ENCODE assay signal across 8 cellular contexts in the genomic region with DNA sequence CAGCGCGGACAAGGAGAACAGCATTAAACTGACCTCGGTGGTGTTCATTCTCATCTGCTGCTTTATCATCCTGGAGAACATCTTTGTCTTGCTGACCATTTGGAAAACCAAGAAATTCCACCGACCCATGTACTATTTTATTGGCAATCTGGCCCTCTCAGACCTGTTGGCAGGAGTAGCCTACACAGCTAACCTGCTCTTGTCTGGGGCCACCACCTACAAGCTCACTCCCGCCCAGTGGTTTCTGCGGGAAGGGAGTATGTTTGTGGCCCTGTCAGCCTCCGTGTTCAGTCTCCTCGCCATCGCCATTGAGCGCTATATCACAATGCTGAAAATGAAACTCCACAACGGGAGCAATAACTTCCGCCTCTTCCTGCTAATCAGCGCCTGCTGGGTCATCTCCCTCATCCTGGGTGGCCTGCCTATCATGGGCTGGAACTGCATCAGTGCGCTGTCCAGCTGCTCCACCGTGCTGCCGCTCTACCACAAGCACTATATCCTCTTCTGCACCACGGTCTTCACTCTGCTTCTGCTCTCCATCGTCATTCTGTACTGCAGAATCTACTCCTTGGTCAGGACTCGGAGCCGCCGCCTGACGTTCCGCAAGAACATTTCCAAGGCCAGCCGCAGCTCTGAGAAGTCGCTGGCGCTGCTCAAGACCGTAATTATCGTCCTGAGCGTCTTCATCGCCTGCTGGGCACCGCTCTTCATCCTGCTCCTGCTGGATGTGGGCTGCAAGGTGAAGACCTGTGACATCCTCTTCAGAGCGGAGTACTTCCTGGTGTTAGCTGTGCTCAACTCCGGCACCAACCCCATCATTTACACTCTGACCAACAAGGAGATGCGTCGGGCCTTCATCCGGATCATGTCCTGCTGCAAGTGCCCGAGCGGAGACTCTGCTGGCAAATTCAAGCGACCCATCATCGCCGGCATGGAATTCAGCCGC. TPM values are rescaled to one million over a fixed set of nuclear protein-coding genes. Genes with fewer than 3 reads are reported as not detected.
DNase-seq lines count a peak whose midpoint lies in the region; ATAC-seq and TF ChIP-seq lines count a peak whose summit lies in the region.

No MANE protein-coding gene starts in this region.

- CTCF ChIA-PET in activated naive CD4-positive, alpha-beta T cell treated with anti-CD3 and anti-CD28 coated beads for 36 hours (lab: Charles Lee) = interaction anchor here (0.6 to 4.2 kb wide), 39 partner anchors 9 to 332 kb away, joined by 3 to 91 read pairs (median 4); no protein-coding TSS in a partner anchor

- H3K36me3 Mint-ChIP-seq in activated naive CD4-positive, alpha-beta T cell treated with anti-CD3 and anti-CD28 coated beads for 36 hours (ENCODE audit: low read depth) = peaks cover 76% of the 10 kb centered on the region
- peaks cover 31% of the 10 kb centered on the region for H3K36me3 Mint-ChIP-seq in mesothelial cell of epicardium

- H3K36me3 ChIP-seq in thyroid gland (no peaks in the 10 kb centered on the region), H7 (replicated peaks; ENCODE audit: control insufficient read depth, insufficient read depth, low read length) (no peaks in the 10 kb centered on the region)

- H3K9me3 Mint-ChIP-seq in activated naive CD4-positive, alpha-beta T cell treated with anti-CD3 and anti-CD28 coated beads for 36 hours = no peaks in the 10 kb centered on the region
- H3K9me3 Mint-ChIP-seq in mesothelial cell of epicardium = no peaks in the 10 kb centered on the region

- no peaks in the 10 kb centered on the region for H3K27me3 Mint-ChIP-seq in activated naive CD4-positive, alpha-beta T cell treated with anti-CD3 and anti-CD28 coated beads for 36 hours (ENCODE audit: low read depth)
- no peaks in the 10 kb centered on the region for H3K27me3 Mint-ChIP-seq in mesothelial cell of epicardium (ENCODE audit: low read depth)

- peak overlapping the region; percentile 99 for H3K27ac Mint-ChIP-seq in activated naive CD4-positive, alpha-beta T cell treated with anti-CD3 and anti-CD28 coated beads for 36 hours
- H3K27ac Mint-ChIP-seq in mesothelial cell of epicardium = no peak overlapping the region

- no peak overlapping the region for H3K4me3 ChIP-seq in thyroid gland (replicated peaks in 1 of 3)
- no peak overlapping the region for H3K4me3 ChIP-seq in H7 (ENCODE audit: insufficient read depth, low read depth, low read length)

- TF ChIP-seq CTCF in mesothelial cell of epicardium (IDR thresholded peaks at IDR 0.05; ENCODE audit: unreplicated experiment) (peak; percentile 20), thyroid gland (IDR thresholded peaks at IDR 0.05) (no peak)

- H3K4me1 Mint-ChIP-seq in activated naive CD4-positive, alpha-beta T cell treated with anti-CD3 and anti-CD28 coated beads for 36 hours (ENCODE audit: low read depth) = peaks cover 46% of the 10 kb centered on the region
- H3K4me1 Mint-ChIP-seq in mesothelial cell of epicardium = peaks cover 47% of the 10 kb centered on the region

- H3K4me1 ChIP-seq in thyroid gland = peaks cover 7 to 13% of the 10 kb centered on the region in 2 donors

- H3K27me3 ChIP-seq in thyroid gland = no peaks in the 10 kb centered on the region
- peaks cover 34% of the 10 kb centered on the region for H3K27me3 ChIP-seq in H7 (ENCODE audit: control insufficient read depth, insufficient read depth, low read length)

- no peak for TF ChIP-seq POLR2A in thyroid gland (IDR thresholded peaks at IDR 0.05)

- no peak for ATAC-seq in HG02840 (IDR thresholded peaks at IDR 0.05; ENCODE audit: low FRiP score, unreplicated experiment)

- WGBS in thyroid gland, 2 donors = 83 to 85% methylated on average over 42 of the region's 42 CpGs

- intact Hi-C loops in activated naive CD4-positive, alpha-beta T cell treated with anti-CD3 and anti-CD28 coated beads for 36 hours (cut with micrococcal nuclease) = loop anchor here (1.0 to 5.0 kb wide), 6 partner anchors 45 to 797 kb away; no protein-coding TSS in a partner anchor
- intact Hi-C loops in thyroid gland (cut with DNase I) = loop anchor here (5.0 kb wide), 1 partner anchor 317 kb away; no protein-coding TSS in a partner anchor

- H3K4me3 Mint-ChIP-seq in activated naive CD4-positive, alpha-beta T cell treated with anti-CD3 and anti-CD28 coated beads for 36 hours = peak overlapping the region; percentile 99
- H3K4me3 Mint-ChIP-seq in mesothelial cell of epicardium = peak overlapping the region; percentile 87

- peak; percentile 62 for DNase-seq in DMS53 (lab: John Stamatoyannopoulos, UW)
- no peak for DNase-seq in DMS53 treated with DMSO at 0.1 percent for 48 hours (lab: John Stamatoyannopoulos, UW; ENCODE audit: unreplicated experiment)
- DNase-seq in activated naive CD4-positive, alpha-beta T cell treated with anti-CD3 and anti-CD28 coated beads for 36 hours = peak; percentile 78
- no peak for DNase-seq in mesothelial cell of epicardium (ENCODE audit: low spot score in 2 of 2, unreplicated experiment in 2 of 2)
- DNase-seq in thyroid gland = no peak
- no peak for DNase-seq in H7
- no peak for DNase-seq in SW480 (ENCODE audit: low spot score)

- H3K27ac ChIP-seq in thyroid gland = peak overlapping the region; percentile 46 to 87 (median 70)

- H3K9me3 ChIP-seq in thyroid gland = no peaks in the 10 kb centered on the region

RNA-seq across cellular contexts. Expression of gene S1PR1, which starts 2.5 kb away (rescaled TPM):
- total RNA-seq in activated naive CD4-positive, alpha-beta T cell treated with anti-CD3 and anti-CD28 coated beads for 36 hours = 100 to 1,000 TPM; 129 to 131 TPM
- total RNA-seq in mesothelial cell of epicardium (21.5 to 25.5 TPM (median 23.5 TPM) in 3 replicates), thyroid gland (10 to 100 TPM; 34.5 to 92.7 (median 67.0) TPM)
- 0.62 and 2.4 TPM in 2 replicates for total RNA-seq in H7 (2014; rRNA removed; shearing (Covaris generic))

Comparison
In these comparisons a context has a peak if more than half of its experiments do, and no peak if none do; other contexts are left out.
1. DNase-seq: peak in DMS53 (single experiment) and activated naive CD4-positive, alpha-beta T cell treated with anti-CD3 and anti-CD28 coated beads for 36 hours (single experiment); none in DMS53 treated with DMSO at 0.1 percent for 48 hours (single experiment), mesothelial cell of epicardium (0 of 2), thyroid gland (0 of 2), H7 (single experiment) and SW480 (single experiment).